2 cellular contexts compared by ENCODE assay signal in the genomic region with DNA sequence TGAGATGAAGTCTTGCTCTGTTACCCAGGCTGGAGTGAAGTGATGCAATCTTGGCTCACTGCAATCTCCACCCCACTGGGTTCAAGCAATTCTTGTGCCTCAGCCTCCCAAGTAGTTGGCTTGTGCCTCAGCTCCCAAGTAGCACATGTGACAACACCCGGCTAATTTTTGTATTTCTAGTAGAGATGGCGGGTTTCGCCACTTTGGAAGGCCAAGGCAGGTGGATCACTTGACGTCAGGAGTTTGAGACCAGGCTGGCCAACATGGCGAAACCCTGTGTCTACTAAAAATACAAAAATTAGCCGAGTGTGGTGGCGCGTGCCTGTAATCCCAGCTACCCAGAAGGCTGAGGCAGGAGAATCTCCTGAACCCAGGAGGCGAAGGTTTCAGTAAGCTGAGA.
TF ChIP-seq lines count a peak whose summit lies in the region.
"Not testable (repeated sequence)": the region's sequence is repeated elsewhere in the genome, so short reads cannot be mapped to it uniquely, and the experiment has no call there.

No MANE protein-coding gene starts in this region.

TF ChIP-seq in K562, 482 proteins besides CTCF, POLR2A, EP300 and RAD21:
- TF ChIP-seq, protein P1, sequence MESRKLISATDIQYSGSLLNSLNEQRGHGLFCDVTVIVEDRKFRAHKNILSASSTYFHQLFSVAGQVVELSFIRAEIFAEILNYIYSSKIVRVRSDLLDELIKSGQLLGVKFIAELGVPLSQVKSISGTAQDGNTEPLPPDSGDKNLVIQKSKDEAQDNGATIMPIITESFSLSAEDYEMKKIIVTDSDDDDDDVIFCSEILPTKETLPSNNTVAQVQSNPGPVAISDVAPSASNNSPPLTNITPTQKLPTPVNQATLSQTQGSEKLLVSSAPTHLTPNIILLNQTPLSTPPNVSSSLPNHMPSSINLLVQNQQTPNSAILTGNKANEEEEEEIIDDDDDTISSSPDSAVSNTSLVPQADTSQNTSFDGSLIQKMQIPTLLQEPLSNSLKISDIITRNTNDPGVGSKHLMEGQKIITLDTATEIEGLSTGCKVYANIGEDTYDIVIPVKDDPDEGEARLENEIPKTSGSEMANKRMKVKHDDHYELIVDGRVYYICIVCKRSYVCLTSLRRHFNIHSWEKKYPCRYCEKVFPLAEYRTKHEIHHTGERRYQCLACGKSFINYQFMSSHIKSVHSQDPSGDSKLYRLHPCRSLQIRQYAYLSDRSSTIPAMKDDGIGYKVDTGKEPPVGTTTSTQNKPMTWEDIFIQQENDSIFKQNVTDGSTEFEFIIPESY (CRISPR knock-in tag; IDR thresholded peaks at IDR 0.05) = 0 out of 2 replicates have a peak, but pooled peaks have one; percentile 21
- TF ChIP-seq, protein P2, sequence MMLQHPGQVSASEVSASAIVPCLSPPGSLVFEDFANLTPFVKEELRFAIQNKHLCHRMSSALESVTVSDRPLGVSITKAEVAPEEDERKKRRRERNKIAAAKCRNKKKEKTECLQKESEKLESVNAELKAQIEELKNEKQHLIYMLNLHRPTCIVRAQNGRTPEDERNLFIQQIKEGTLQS (IDR thresholded peaks at IDR 0.05) = peak; percentile 37; the same call in 1 of the 2 replicates
- TF ChIP-seq, protein P2 (CRISPR knock-in tag; conservative IDR thresholded peaks at IDR 0.05) = not testable (repeated sequence)
- not testable (repeated sequence) for TF ChIP-seq CEBPG (CRISPR knock-in tag; IDR thresholded peaks at IDR 0.05)
- peak; percentile 11 to 39; a peak in 1 of 4 replicates for TF ChIP-seq CEBPG (tag; conservative IDR thresholded peaks at IDR 0.05 in 1 of 2, IDR thresholded peaks at IDR 0.05 in 1 of 2)

TF ChIP-seq in HepG2, 621 proteins besides CTCF, POLR2A, EP300 and RAD21:
- peak; percentile 27; the same call in 1 of the 2 replicates for TF ChIP-seq CEBPB (IDR thresholded peaks at IDR 0.05; ENCODE audit: borderline replicate concordance, low read depth, low read length)
